ENCODE assay signal across 9 cellular contexts in the genomic region with DNA sequence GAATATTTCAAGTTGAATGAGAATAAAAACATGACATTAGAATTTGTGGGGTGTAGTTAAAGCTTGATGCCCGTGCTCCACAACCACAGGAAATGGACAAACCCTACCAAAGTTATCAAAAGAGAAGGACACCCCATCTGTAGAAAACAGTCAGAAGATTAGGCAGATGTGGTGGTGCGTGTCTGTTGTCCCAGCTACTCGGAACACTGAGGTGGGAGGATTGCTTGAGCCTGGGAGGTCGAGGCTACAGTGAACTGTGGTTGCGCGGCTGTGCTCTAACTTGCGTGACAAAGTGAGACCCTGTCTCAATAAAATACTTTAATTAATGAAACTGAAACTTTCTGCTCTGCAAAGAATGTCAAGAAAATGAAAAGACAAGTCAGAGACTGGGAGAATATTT. TPM values are rescaled to one million over a fixed set of nuclear protein-coding genes. Genes with fewer than 3 reads are reported as not detected.
DNase-seq lines count a peak whose midpoint lies in the region; TF ChIP-seq lines count a peak whose summit lies in the region.
"Had no signal": no experiment of that assay in that cellular context is flagged by ENCODE, and none has a peak within 500 bp of the region (broad histone marks: within the 10 kb centered on the region; RNA-seq: fewer than 3 reads in every experiment).

No MANE protein-coding gene starts in this region.

- H3K27ac ChIP-seq in SJCRH30 (peak overlapping the region; percentile 75; the same call in 1 of the 2 replicates), spleen (peak overlapping the region in 6 of 8 donors; percentile 77 to 89 (median 84)), brain microvascular endothelial cell (no peak overlapping the region)

- no peaks in the 10 kb centered on the region for H3K27me3 Mint-ChIP-seq in T-helper 2 cell treated with Interferon-gamma antibody and Interleukin-4, amounts not matched to agents 5 μg/mL and 100 μg/mL, for 36 hours (ENCODE audit: low read depth)

- TF ChIP-seq CTCF in epithelial cell of proximal tubule (conservative IDR thresholded peaks at IDR 0.05; ENCODE audit: low read depth, low read length), result no peak
- TF ChIP-seq CTCF in spleen (IDR thresholded peaks at IDR 0.05 in 8 of 11, conservative IDR thresholded peaks at IDR 0.05 in 3 of 11), result no peak
- no peak for TF ChIP-seq CTCF in brain microvascular endothelial cell (IDR thresholded peaks at IDR 0.05; ENCODE audit: low read depth, low read length, missing control alignments)

- H3K4me3 ChIP-seq in SJCRH30 (peak overlapping the region; percentile 100), epithelial cell of proximal tubule (ENCODE audit: low read depth, low read length) (peak overlapping the region; percentile 80), spleen (peak overlapping the region in 2 of 8 donors; percentile 58 to 81), brain microvascular endothelial cell (ENCODE audit: low read depth, low read length) (no peak overlapping the region)

- H3K9me3 ChIP-seq in SJCRH30 (replicated peaks) (no peaks in the 10 kb centered on the region), spleen (no peaks in the 10 kb centered on the region)

- TF ChIP-seq POLR2A in spleen (IDR thresholded peaks at IDR 0.05), result no peak

- no peaks in the 10 kb centered on the region for H3K9me3 Mint-ChIP-seq in T-helper 2 cell treated with Interferon-gamma antibody and Interleukin-4, amounts not matched to agents 5 μg/mL and 100 μg/mL, for 36 hours
- H3K9me3 Mint-ChIP-seq: activated naive CD4-positive, alpha-beta T cell treated with anti-CD3 and anti-CD28 coated beads for 36 hours had no signal

- H3K27me3 ChIP-seq in SJCRH30 (no peaks in the 10 kb centered on the region), spleen (replicated peaks in 1 of 7) (peaks cover 0 to 7% (median 0%) of the 10 kb centered on the region in 7 donors), brain microvascular endothelial cell (replicated peaks) (no peaks in the 10 kb centered on the region)

- H3K4me1 ChIP-seq in SJCRH30 (peaks cover 17% of the 10 kb centered on the region), spleen (peaks cover 0 to 33% (median 2%) of the 10 kb centered on the region in 6 donors)

- peak overlapping the region; percentile 89 for H3K4me3 Mint-ChIP-seq in T-helper 2 cell treated with Interferon-gamma antibody and Interleukin-4, amounts not matched to agents 5 μg/mL and 100 μg/mL, for 36 hours

- peak overlapping the region; percentile 61 for H3K27ac Mint-ChIP-seq in T-helper 2 cell treated with Interferon-gamma antibody and Interleukin-4, amounts not matched to agents 5 μg/mL and 100 μg/mL, for 36 hours
- H3K27ac Mint-ChIP-seq: activated naive CD4-positive, alpha-beta T cell treated with anti-CD3 and anti-CD28 coated beads for 36 hours had no signal

- in situ Hi-C loops in brain microvascular endothelial cell (cut with HindIII; ENCODE audit: low pct_ligation_motif_present, low sequenced_read_pairs), result no loop called here

- no peaks in the 10 kb centered on the region for H3K36me3 Mint-ChIP-seq in T-helper 2 cell treated with Interferon-gamma antibody and Interleukin-4, amounts not matched to agents 5 μg/mL and 100 μg/mL, for 36 hours (ENCODE audit: low read depth)

- intact Hi-C loops in spleen (cut with DNase I; ENCODE audit: low total_unique reads), result no loop called here

- peaks cover 6% of the 10 kb centered on the region for H3K4me1 Mint-ChIP-seq in T-helper 2 cell treated with Interferon-gamma antibody and Interleukin-4, amounts not matched to agents 5 μg/mL and 100 μg/mL, for 36 hours (ENCODE audit: low read depth)

- DNase-seq in T-helper 2 cell treated with Interferon-gamma antibody and Interleukin-4, amounts not matched to agents 5 μg/mL and 100 μg/mL, for 36 hours (ENCODE audit: low spot score), result no peak
- DNase-seq in T-helper 2 cell (no peak), SJCRH30 (no peak), epithelial cell of proximal tubule (ENCODE audit: low read depth) (no peak), spleen (no peak), brain microvascular endothelial cell (no peak)
- no peak for DNase-seq in stimulated activated CD4-positive, alpha-beta T cell treated with anti-CD3 and anti-CD28 coated beads, Interleukin-4, amount 100 ng/mL, for 1 hour
- DNase-seq in stimulated activated naive CD4-positive, alpha-beta T cell treated with Interleukin-2 at 50 U/mL for 16 hours (lab: John Stamatoyannopoulos, UW), result no peak
- DNase-seq: activated naive CD4-positive, alpha-beta T cell treated with anti-CD3 and anti-CD28 coated beads for 36 hours had no signal

- H3K36me3 ChIP-seq in SJCRH30 (no peaks in the 10 kb centered on the region; the same call in 1 of the 2 replicates), spleen (peaks cover 0 to 17% (median 0%) of the 10 kb centered on the region in 6 donors), brain microvascular endothelial cell (replicated peaks) (peaks cover 8% of the 10 kb centered on the region)

- WGBS in spleen, 5 donors, result 67 to 71% (median 68%) methylated on average over 7 of the region's 7 CpGs

RNA-seq across cellular contexts. Expression of gene SPATC1L, which starts 1.5 kb away (rescaled TPM):
- 22.3 and 27.5 TPM in 2 replicates for total RNA-seq in SJCRH30 (2014; rRNA removed; shearing (Covaris generic))
- 15.6 and 22.0 TPM in 2 replicates for total RNA-seq in epithelial cell of proximal tubule
- total RNA-seq in spleen, result 10 to 100 TPM in 2 of 7 donors, 1 to 10 TPM in 5; 4.4 to 10.5 (median 7.7) TPM
- polyA plus RNA-seq in spleen, result 10 to 100 TPM; 10.8 to 13.4 (median 13.1) TPM

RNA-seq across cellular contexts. Expression of gene FTCD, which starts 30.3 kb away (rescaled TPM):
- not detected in 2 replicates for total RNA-seq in SJCRH30 (2014; rRNA removed; shearing (Covaris generic))
- total RNA-seq in epithelial cell of proximal tubule (not detected in 2 replicates), spleen (1 to 10 TPM in 1 of 7 donors, under 1 TPM in 1, not detected in 5; 0.81 to 1.7 TPM)
- polyA plus RNA-seq in spleen, result 1 to 10 TPM in 1 of 3 donors, under 1 TPM in 2; 0.35 to 2.8 (median 0.38) TPM
- total RNA-seq: activated naive CD4-positive, alpha-beta T cell treated with anti-CD3 and anti-CD28 coated beads for 36 hours had no signal

RNA-seq across cellular contexts. Expression of gene LSS, which starts 42.9 kb away (rescaled TPM):
- total RNA-seq in SJCRH30 (2014; rRNA removed; shearing (Covaris generic)), result 30.6 and 41.3 TPM in 2 replicates
- total RNA-seq in epithelial cell of proximal tubule, result 32.0 and 106 TPM in 2 replicates
- 10 to 100 TPM; 18.2 to 31.2 (median 28.8) TPM for total RNA-seq in spleen
- polyA plus RNA-seq in spleen, result 10 to 100 TPM in 1 of 3 donors, 1 to 10 TPM in 2; 6.3 to 17.5 (median 9.8) TPM
